In genomic region chr1:117758444-117759316, GRCh38 we compare ENCODE assay signal across 8 cellular contexts.
DNase-seq lines count a peak whose midpoint lies in the region; ATAC-seq, FAIRE-seq and TF ChIP-seq lines count a peak whose summit lies in the region.

No MANE protein-coding gene starts in this region.

- H3K9me3 Mint-ChIP-seq in activated naive CD8-positive, alpha-beta T cell (ENCODE audit: low read depth), result no peaks in the 10 kb centered on the region

- H3K36me3 Mint-ChIP-seq in activated naive CD8-positive, alpha-beta T cell, result no peaks in the 10 kb centered on the region

- H3K9me3 ChIP-seq in DND-41 (ENCODE audit: insufficient read depth, low read length, severe bottlenecking), result no peaks in the 10 kb centered on the region
- H3K9me3 ChIP-seq in SK-N-SH, result no peaks in the 10 kb centered on the region
- H3K9me3 ChIP-seq in cardiac muscle cell (ENCODE audit: low read depth), result no peaks in the 10 kb centered on the region
- no peaks in the 10 kb centered on the region for H3K9me3 ChIP-seq in upper lobe of right lung

- DNase-seq in DND-41 (peak; percentile 80), H54 (ENCODE audit: insufficient read length, low spot score) (peak; percentile 58), NAMALWA (ENCODE audit: low spot score) (peak; percentile 89), SK-N-SH (peak; percentile 78), cardiac muscle cell (ENCODE audit: low read depth in 1 of 2, low spot score in 1 of 2) (peak; percentile 88 to 91), posterior vena cava (ENCODE audit: low spot score) (peak; percentile 86), upper lobe of right lung (peak; percentile 70)

- H3K4me1 ChIP-seq in DND-41 (ENCODE audit: insufficient read depth, low read length) (peaks cover 17% of the 10 kb centered on the region), SK-N-SH (ENCODE audit: control insufficient read depth in 1 of 2, insufficient read depth in 2 of 2, low read depth in 1 of 2, low read length in 1 of 2) (peaks cover 0 to 12% of the 10 kb centered on the region in 2 experiments; a peak in 1 of 4 replicates), cardiac muscle cell (ENCODE audit: low read depth) (no peaks in the 10 kb centered on the region), upper lobe of right lung (peaks cover 11% of the 10 kb centered on the region)

- H4K20me1 ChIP-seq in DND-41 (ENCODE audit: insufficient read depth, low read length) (no peaks in the 10 kb centered on the region), SK-N-SH (ENCODE audit: insufficient read depth) (no peaks in the 10 kb centered on the region)

- H3K36me3 ChIP-seq in DND-41 (ENCODE audit: insufficient read depth, low read length) (no peaks in the 10 kb centered on the region), SK-N-SH (replicated peaks in 1 of 2; ENCODE audit: control insufficient read depth in 1 of 2, insufficient read depth in 2 of 2, low read length in 1 of 2) (no peaks in the 10 kb centered on the region), cardiac muscle cell (no peaks in the 10 kb centered on the region), upper lobe of right lung (no peaks in the 10 kb centered on the region)

- no peaks in the 10 kb centered on the region for H3F3A ChIP-seq in SK-N-SH (replicated peaks; ENCODE audit: insufficient read depth)

- ATAC-seq in DND-41 (ENCODE audit: insufficient read depth, low read depth) (peak; percentile 98), upper lobe of right lung (peak; percentile 95)

- peak overlapping the region in 1 of 2 experiments; percentile 35; a peak in 2 of 4 replicates for H3K4me3 ChIP-seq in DND-41 (ENCODE audit: low read depth in 1 of 2, low read length in 2 of 2)
- peak overlapping the region; percentile 46 to 53 for H3K4me3 ChIP-seq in SK-N-SH (ENCODE audit: low read depth in 2 of 2, low read length in 1 of 2)
- H3K4me3 ChIP-seq in cardiac muscle cell, result no peak overlapping the region
- H3K4me3 ChIP-seq in upper lobe of right lung, result peak overlapping the region; percentile 45

- H3K27ac ChIP-seq in DND-41 (ENCODE audit: low read length), result no peak overlapping the region
- no peak overlapping the region; a peak in 1 of 4 replicates for H3K27ac ChIP-seq in SK-N-SH (ENCODE audit: low read depth in 2 of 2, low read length in 1 of 2)
- no peak overlapping the region for H3K27ac ChIP-seq in cardiac muscle cell
- no peak overlapping the region for H3K27ac ChIP-seq in upper lobe of right lung

- H3K4me1 Mint-ChIP-seq in activated naive CD8-positive, alpha-beta T cell (ENCODE audit: low read depth), result peaks cover 5% of the 10 kb centered on the region

- no peaks in the 10 kb centered on the region for H3K9me2 ChIP-seq in SK-N-SH

- intact Hi-C loops in posterior vena cava (cut with DNase I) (loop anchor here (5.0 to 10.0 kb wide), 3 partner anchors 214 to 246 kb away; no protein-coding TSS in a partner anchor), upper lobe of right lung (cut with DNase I) (loop anchor here (10.0 kb wide), 1 partner anchor 244 kb away; no protein-coding TSS in a partner anchor)

- no peak overlapping the region for H3K27ac Mint-ChIP-seq in activated naive CD8-positive, alpha-beta T cell

- H3K79me2 ChIP-seq in DND-41 (ENCODE audit: insufficient read depth, low read length) (no peaks in the 10 kb centered on the region), SK-N-SH (ENCODE audit: insufficient read depth) (no peaks in the 10 kb centered on the region)

- CTCF ChIA-PET in SK-N-SH (lab: Yijun Ruan, JAX), result interaction anchor here (0.6 to 10.1 kb wide), 57 partner anchors 10 to 691 kb away, joined by 3 to 192 read pairs (median 4); no protein-coding TSS in a partner anchor

- no peak for TF ChIP-seq EP300 in SK-N-SH (IDR thresholded peaks at IDR 0.05; ENCODE audit: borderline replicate concordance in 1 of 2, low read depth in 1 of 2, low read length in 1 of 2)

- H3K27me3 ChIP-seq in DND-41 (ENCODE audit: insufficient read depth, low read length, poor library complexity), result no peaks in the 10 kb centered on the region
- no peaks in the 10 kb centered on the region for H3K27me3 ChIP-seq in SK-N-SH (ENCODE audit: insufficient read depth)
- H3K27me3 ChIP-seq in cardiac muscle cell, result no peaks in the 10 kb centered on the region
- no peaks in the 10 kb centered on the region for H3K27me3 ChIP-seq in upper lobe of right lung

- TF ChIP-seq RAD21 in SK-N-SH (IDR thresholded peaks at IDR 0.05; ENCODE audit: low read length), result peak; percentile 83

- WGBS in SK-N-SH (ENCODE audit: low lambda C conversion rate), result 36% methylated on average over 17 of the region's 26 CpGs

- H3K4me2 ChIP-seq in DND-41 (ENCODE audit: insufficient read depth, low read length), result peak overlapping the region; percentile 60
- peak overlapping the region; percentile 67 for H3K4me2 ChIP-seq in SK-N-SH

- peak overlapping the region; percentile 80 for H3K4me3 Mint-ChIP-seq in activated naive CD8-positive, alpha-beta T cell

- peak; percentile 89 for FAIRE-seq in H54 (lab: Jason Lieb, UNC)

- POLR2A ChIA-PET in SK-N-SH (lab: Yijun Ruan, JAX), result no interaction called here

- peak overlapping the region; percentile 13; the same call in 1 of the 2 replicates for H3K9ac ChIP-seq in DND-41 (ENCODE audit: low read depth, low read length)
- no peak overlapping the region for H3K9ac ChIP-seq in SK-N-SH

- H3K27me3 Mint-ChIP-seq in activated naive CD8-positive, alpha-beta T cell, result peaks cover 8% of the 10 kb centered on the region

- TF ChIP-seq CTCF in DND-41 (IDR thresholded peaks at IDR 0.05; ENCODE audit: borderline replicate concordance, extremely low read depth, low read length, poor library complexity, severe bottlenecking) (peak; percentile 96), SK-N-SH (IDR thresholded peaks at IDR 0.05) (peak; percentile 86), cardiac muscle cell (IDR thresholded peaks at IDR 0.05; ENCODE audit: low read depth, low read length) (peak; percentile 88), upper lobe of right lung (IDR thresholded peaks at IDR 0.05) (peak; percentile 91)

- no peak for TF ChIP-seq POLR2A in H54 (IDR thresholded peaks at IDR 0.05; ENCODE audit: low read depth, low read length)

- H2AFZ ChIP-seq in DND-41 (ENCODE audit: low read depth, low read length) (peak overlapping the region; percentile 57), SK-N-SH (ENCODE audit: low read depth) (peak overlapping the region; percentile 66; the same call in 1 of the 2 replicates)

TF ChIP-seq in SK-N-SH, 30 proteins besides CTCF, POLR2A, EP300 and RAD21 (continues in another document):
- TF ChIP-seq NFIC (IDR thresholded peaks at IDR 0.05; ENCODE audit: borderline replicate concordance) (no peak), ZBTB33 (IDR thresholded peaks at IDR 0.05; ENCODE audit: borderline replicate concordance, low read depth) (no peak), PBX3 (IDR thresholded peaks at IDR 0.05) (peak; percentile 58), TCF12 (IDR thresholded peaks at IDR 0.05) (no peak), SIN3A (IDR thresholded peaks at IDR 0.05; ENCODE audit: borderline replicate concordance, low read depth, low read length) (peak; percentile 58; the same call in 1 of the 2 replicates), SMC3 (IDR thresholded peaks at IDR 0.05; ENCODE audit: low read depth, low read length) (peak; percentile 85), MXI1 (IDR thresholded peaks at IDR 0.05; ENCODE audit: low read depth, low read length) (peak; percentile 80), EZH2phosphoT487 (IDR thresholded peaks at IDR 0.05; ENCODE audit: borderline replicate concordance, low read depth) (no peak), IRF3 (IDR thresholded peaks at IDR 0.05; ENCODE audit: low read depth, low read length) (no peak), GABPA (IDR thresholded peaks at IDR 0.05; ENCODE audit: low read depth) (no peak), USF2 (IDR thresholded peaks at IDR 0.05; ENCODE audit: borderline replicate concordance, low read depth, low read length) (no peak), TEAD4 (IDR thresholded peaks at IDR 0.05; ENCODE audit: borderline replicate concordance, insufficient read depth) (no peak)
